In the genomic region with DNA sequence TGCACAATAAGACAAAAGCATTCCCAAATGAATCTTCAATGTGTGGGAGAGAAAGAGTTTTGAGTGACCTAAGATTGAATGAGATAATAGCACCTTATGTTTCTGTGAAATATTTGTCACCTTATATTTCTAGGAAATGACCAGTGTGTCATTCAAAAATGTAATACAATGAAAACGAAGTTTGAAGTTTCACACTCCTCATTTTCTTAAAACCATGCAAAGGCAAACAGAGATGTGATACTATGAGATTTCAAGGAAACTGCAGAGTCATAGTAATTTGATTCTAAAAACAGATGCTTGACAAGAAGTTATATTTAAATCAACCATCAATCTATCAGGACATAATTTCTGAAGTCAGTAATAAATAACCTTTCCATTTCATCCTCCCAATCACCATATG, we compare ENCODE assay signal across 12 cellular contexts.
"Had no signal": no experiment of that assay in that cellular context is flagged by ENCODE, and none has a peak within 500 bp of the region (broad histone marks: within the 10 kb centered on the region; RNA-seq: fewer than 3 reads in every experiment).

No MANE protein-coding gene starts in this region.

- H3K9me3 Mint-ChIP-seq: activated naive CD4-positive, alpha-beta T cell treated with anti-CD3 and anti-CD28 coated beads, Interleukin-2, amount 50 U/mL, for 72 hours; brain; memory B cell had no signal

- H3K36me3 ChIP-seq: gastroesophageal sphincter, left ventricle myocardium inferior, neutrophil, thyroid gland, uterus had no signal

- H3K27ac ChIP-seq: gastroesophageal sphincter, left ventricle myocardium inferior, neutrophil, skin epidermis, thyroid gland, uterus had no signal

- H3K4me1 Mint-ChIP-seq: memory B cell had no signal

- H3K36me3 Mint-ChIP-seq: activated naive CD4-positive, alpha-beta T cell treated with anti-CD3 and anti-CD28 coated beads, Interleukin-2, amount 50 U/mL, for 72 hours; brain; memory B cell had no signal

- ATAC-seq: gastroesophageal sphincter had no signal

- H3K27me3 Mint-ChIP-seq: brain, memory B cell had no signal

- DNase-seq: amygdala; effector memory CD4-positive, alpha-beta T cell; left ventricle myocardium inferior; stimulated activated CD4-positive, alpha-beta T cell treated with anti-CD3 and anti-CD28 coated beads, Interleukin-4, amount 100 ng/mL, for 4 hours; thyroid gland; uterus had no signal

- H3K27me3 ChIP-seq: gastroesophageal sphincter, neutrophil, thyroid gland, uterus had no signal

- H3K27ac Mint-ChIP-seq: brain, memory B cell had no signal

- H3K4me3 Mint-ChIP-seq: brain, memory B cell had no signal

- H3K4me3 ChIP-seq: gastroesophageal sphincter, left ventricle myocardium inferior, skin epidermis, thyroid gland, uterus had no signal

- H3K4me1 ChIP-seq: left ventricle myocardium inferior, thyroid gland, uterus had no signal
